Comparison of ENCODE assay signal across 10 cellular contexts in the genomic region with DNA sequence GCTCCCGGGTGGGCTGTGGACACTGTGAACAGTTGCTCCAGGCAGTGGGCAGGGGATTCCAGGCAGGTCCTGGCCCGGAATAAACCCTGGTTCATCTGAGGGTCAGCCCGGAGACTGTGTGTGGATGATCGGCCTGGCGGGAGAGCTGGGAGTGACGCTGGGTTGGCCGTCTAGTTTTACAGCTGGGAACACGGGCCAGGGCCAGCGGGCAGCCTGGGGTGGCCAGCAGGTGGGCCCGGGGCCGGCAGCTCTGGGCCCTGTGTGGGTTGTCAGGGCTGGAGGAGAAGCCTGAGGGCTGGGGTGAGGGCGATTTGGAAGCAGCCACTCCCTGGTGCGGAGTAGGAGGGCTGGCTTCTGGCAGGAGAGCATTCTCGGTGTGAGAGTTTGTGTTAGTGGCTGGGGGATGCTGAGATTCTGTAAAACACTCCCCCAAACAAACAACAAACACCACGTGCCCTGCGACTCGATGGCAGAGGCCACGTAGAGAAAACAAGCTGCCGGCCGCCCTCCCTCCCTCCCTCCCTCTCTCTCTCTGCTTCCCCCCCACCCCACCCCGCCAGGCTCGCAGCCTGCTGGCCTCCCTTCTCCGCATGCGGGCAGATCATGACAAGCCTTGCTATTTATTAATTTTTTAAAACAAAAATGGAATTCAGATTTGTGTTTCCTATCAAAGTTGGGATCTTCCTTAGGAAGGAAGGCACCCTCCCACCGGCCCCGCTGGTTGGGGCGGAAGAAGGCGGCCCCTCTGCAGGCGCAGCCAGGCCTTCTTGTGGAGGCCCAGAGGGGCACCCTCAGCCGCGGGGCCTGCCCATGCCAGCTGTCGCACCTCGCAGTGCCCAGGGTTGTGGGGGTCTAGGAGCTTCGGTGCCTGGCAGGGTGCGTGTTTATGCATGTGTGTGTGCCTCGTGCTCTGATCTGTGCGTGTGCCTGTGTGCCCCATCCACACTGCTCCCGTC. TPM values are rescaled to one million over a fixed set of nuclear protein-coding genes. Genes with fewer than 3 reads are reported as not detected.
DNase-seq lines count a peak whose midpoint lies in the region; ATAC-seq and TF ChIP-seq lines count a peak whose summit lies in the region.
"Had no signal": no experiment of that assay in that cellular context is flagged by ENCODE, and none has a peak within 500 bp of the region (broad histone marks: within the 10 kb centered on the region; RNA-seq: fewer than 3 reads in every experiment).

No MANE protein-coding gene starts in this region.

- peak; percentile 4 for ATAC-seq in left lung
- ATAC-seq in stimulated activated memory B cell treated with anti-CD40 and anti-IgM and Interleukin-4, amounts not matched to agents 10 μg/mL and 1 μg/mL and 100 μg/mL, for 72 hours: no peak
- ATAC-seq: naive thymus-derived CD8-positive, alpha-beta T cell had no signal

- peaks cover 31% of the 10 kb centered on the region for H3K4me1 Mint-ChIP-seq in stimulated activated memory B cell treated with anti-CD40 and anti-IgM and Interleukin-4, amounts not matched to agents 10 μg/mL and 1 μg/mL and 100 μg/mL, for 72 hours
- H3K4me1 Mint-ChIP-seq in activated T-helper 2 cell treated with anti-CD3 and anti-CD28 coated beads, Interferon-gamma antibody, Interleukin-2, Interleukin-4, amounts not matched to agents 10 μg/mL and 5 μg/mL and 100 μg/mL, durations not matched to agents 14 hours and 24 hours and 36 hours (ENCODE audit: low read depth): no peaks in the 10 kb centered on the region

- no peaks in the 10 kb centered on the region for H3K27me3 Mint-ChIP-seq in stimulated activated memory B cell treated with anti-CD40 and anti-IgM and Interleukin-4, amounts not matched to agents 10 μg/mL and 1 μg/mL and 100 μg/mL, for 72 hours
- H3K27me3 Mint-ChIP-seq in activated T-helper 2 cell treated with anti-CD3 and anti-CD28 coated beads, Interferon-gamma antibody, Interleukin-2, Interleukin-4, amounts not matched to agents 10 μg/mL and 5 μg/mL and 100 μg/mL, durations not matched to agents 14 hours and 24 hours and 36 hours (ENCODE audit: low read depth): no peaks in the 10 kb centered on the region
- H3K27me3 Mint-ChIP-seq: naive thymus-derived CD8-positive, alpha-beta T cell had no signal

- peak overlapping the region in 1 of 2 donors; percentile 35 for H3K4me3 ChIP-seq in left lung
- H3K4me3 ChIP-seq in stomach: peak overlapping the region; percentile 2 to 25 (median 11)

- H3K9me3 ChIP-seq in left lung (no peaks in the 10 kb centered on the region), stomach (no peaks in the 10 kb centered on the region)

- H3K9me3 Mint-ChIP-seq in stimulated activated memory B cell treated with anti-CD40 and anti-IgM and Interleukin-4, amounts not matched to agents 10 μg/mL and 1 μg/mL and 100 μg/mL, for 72 hours: no peaks in the 10 kb centered on the region
- no peaks in the 10 kb centered on the region for H3K9me3 Mint-ChIP-seq in activated T-helper 2 cell treated with anti-CD3 and anti-CD28 coated beads, Interferon-gamma antibody, Interleukin-2, Interleukin-4, amounts not matched to agents 10 μg/mL and 5 μg/mL and 100 μg/mL, durations not matched to agents 14 hours and 24 hours and 36 hours
- H3K9me3 Mint-ChIP-seq: naive thymus-derived CD8-positive, alpha-beta T cell had no signal

- TF ChIP-seq POLR2A in stomach (IDR thresholded peaks at IDR 0.05): no peak

- H3K36me3 Mint-ChIP-seq in stimulated activated memory B cell treated with anti-CD40 and anti-IgM and Interleukin-4, amounts not matched to agents 10 μg/mL and 1 μg/mL and 100 μg/mL, for 72 hours: no peaks in the 10 kb centered on the region
- no peaks in the 10 kb centered on the region for H3K36me3 Mint-ChIP-seq in activated T-helper 2 cell treated with anti-CD3 and anti-CD28 coated beads, Interferon-gamma antibody, Interleukin-2, Interleukin-4, amounts not matched to agents 10 μg/mL and 5 μg/mL and 100 μg/mL, durations not matched to agents 14 hours and 24 hours and 36 hours (ENCODE audit: low read depth)
- H3K36me3 Mint-ChIP-seq: naive thymus-derived CD8-positive, alpha-beta T cell had no signal

- H3K36me3 ChIP-seq in left lung (no peaks in the 10 kb centered on the region), stomach (no peaks in the 10 kb centered on the region)

- TF ChIP-seq CTCF in left lung (IDR thresholded peaks at IDR 0.05) (no peak), stomach (IDR thresholded peaks at IDR 0.05) (no peak)

- no peak for TF ChIP-seq EP300 in stomach (IDR thresholded peaks at IDR 0.05)

- WGBS in stomach, 5 donors: 25 to 40% (median 35%) methylated on average over 23 to 38 of the region's 38 CpGs

- peak; percentile 16 for DNase-seq in KG1 (lab: John Stamatoyannopoulos, UW)
- DNase-seq in left lung: no peak
- no peak for DNase-seq in stomach
- DNase-seq in NOMO-1 treated with DMSO at 0.1 percent for 48 hours (lab: John Stamatoyannopoulos, UW; ENCODE audit: unreplicated experiment): no peak
- DNase-seq in NCI-H1105 treated with DMSO at 0.1 percent for 48 hours (lab: John Stamatoyannopoulos, UW): no peak
- DNase-seq in activated T-helper 2 cell treated with anti-CD3 and anti-CD28 coated beads, Interferon-gamma antibody, Interleukin-2, Interleukin-4, amounts not matched to agents 10 μg/mL and 5 μg/mL and 100 μg/mL, durations not matched to agents 14 hours and 24 hours and 36 hours (ENCODE audit: low spot score): no peak
- DNase-seq: naive thymus-derived CD8-positive, alpha-beta T cell; NCI-H748 treated with DMSO at 0.1 percent for 48 hours had no signal

- H3K27ac Mint-ChIP-seq in stimulated activated memory B cell treated with anti-CD40 and anti-IgM and Interleukin-4, amounts not matched to agents 10 μg/mL and 1 μg/mL and 100 μg/mL, for 72 hours: no peak overlapping the region
- no peak overlapping the region for H3K27ac Mint-ChIP-seq in activated T-helper 2 cell treated with anti-CD3 and anti-CD28 coated beads, Interferon-gamma antibody, Interleukin-2, Interleukin-4, amounts not matched to agents 10 μg/mL and 5 μg/mL and 100 μg/mL, durations not matched to agents 14 hours and 24 hours and 36 hours

- no peak overlapping the region for H3K4me3 Mint-ChIP-seq in stimulated activated memory B cell treated with anti-CD40 and anti-IgM and Interleukin-4, amounts not matched to agents 10 μg/mL and 1 μg/mL and 100 μg/mL, for 72 hours
- H3K4me3 Mint-ChIP-seq in activated T-helper 2 cell treated with anti-CD3 and anti-CD28 coated beads, Interferon-gamma antibody, Interleukin-2, Interleukin-4, amounts not matched to agents 10 μg/mL and 5 μg/mL and 100 μg/mL, durations not matched to agents 14 hours and 24 hours and 36 hours (ENCODE audit: low read depth): no peak overlapping the region

- H3K4me1 ChIP-seq in left lung: peaks cover 68 to 100% of the 10 kb centered on the region in 2 donors
- H3K4me1 ChIP-seq in stomach: peaks cover 88 to 100% (median 94%) of the 10 kb centered on the region in 4 donors

- H3K27me3 ChIP-seq in left lung: no peaks in the 10 kb centered on the region
- no peaks in the 10 kb centered on the region for H3K27me3 ChIP-seq in stomach

- peak overlapping the region; percentile 88 for H3K27ac ChIP-seq in cingulate gyrus (ENCODE audit: low read depth, low read length)
- peak overlapping the region; percentile 83 to 98 for H3K27ac ChIP-seq in left lung
- peak overlapping the region; percentile 67 to 90 (median 82) for H3K27ac ChIP-seq in stomach

- intact Hi-C loops in left lung (cut with DNase I): no loop called here
- intact Hi-C loops in stomach (cut with DNase I; ENCODE audit: low total_unique reads): no loop called here
- intact Hi-C loops in activated T-helper 2 cell treated with anti-CD3 and anti-CD28 coated beads, Interferon-gamma antibody, Interleukin-2, Interleukin-4, amounts not matched to agents 10 μg/mL and 5 μg/mL and 100 μg/mL, durations not matched to agents 14 hours and 24 hours and 36 hours (cut with micrococcal nuclease): no loop called here

RNA-seq across cellular contexts. Expression of a gene that starts 49.5 kb away (rescaled TPM):
- total RNA-seq in left lung (10 to 100 TPM; 56.7 to 79.5 TPM), stomach (10 to 100 TPM; 14.0 to 68.4 (median 35.9) TPM)
- polyA plus RNA-seq in stomach: 10 to 100 TPM; 17.4 to 34.1 (median 24.4) TPM
- 22.8 and 22.9 TPM in 2 replicates for total RNA-seq in activated T-helper 2 cell treated with anti-CD3 and anti-CD28 coated beads, Interferon-gamma antibody, Interleukin-2, Interleukin-4, amounts not matched to agents 10 μg/mL and 5 μg/mL and 100 μg/mL, durations not matched to agents 14 hours and 24 hours and 36 hours
